Comparison of ENCODE assay signal across 1 cellular context in genomic region chr10:49257159-49257558, GRCh38.
TF ChIP-seq lines count a peak whose summit lies in the region.

No MANE protein-coding gene starts in this region.

TF ChIP-seq in K562, 482 proteins besides CTCF, POLR2A, EP300 and RAD21 (continued from another document):
- TF ChIP-seq RCOR1 (IDR thresholded peaks at IDR 0.05; ENCODE audit: borderline replicate concordance in 1 of 2, low read depth in 2 of 2, low read length in 2 of 2): no peak
- TF ChIP-seq, protein P1, sequence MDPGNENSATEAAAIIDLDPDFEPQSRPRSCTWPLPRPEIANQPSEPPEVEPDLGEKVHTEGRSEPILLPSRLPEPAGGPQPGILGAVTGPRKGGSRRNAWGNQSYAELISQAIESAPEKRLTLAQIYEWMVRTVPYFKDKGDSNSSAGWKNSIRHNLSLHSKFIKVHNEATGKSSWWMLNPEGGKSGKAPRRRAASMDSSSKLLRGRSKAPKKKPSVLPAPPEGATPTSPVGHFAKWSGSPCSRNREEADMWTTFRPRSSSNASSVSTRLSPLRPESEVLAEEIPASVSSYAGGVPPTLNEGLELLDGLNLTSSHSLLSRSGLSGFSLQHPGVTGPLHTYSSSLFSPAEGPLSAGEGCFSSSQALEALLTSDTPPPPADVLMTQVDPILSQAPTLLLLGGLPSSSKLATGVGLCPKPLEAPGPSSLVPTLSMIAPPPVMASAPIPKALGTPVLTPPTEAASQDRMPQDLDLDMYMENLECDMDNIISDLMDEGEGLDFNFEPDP (CRISPR knock-in tag; IDR thresholded peaks at IDR 0.05): no peak
- TF ChIP-seq ERF (CRISPR knock-in tag; IDR thresholded peaks at IDR 0.05): peak; percentile 76; the same call in 1 of the 2 replicates
- TF ChIP-seq XRCC4 (IDR thresholded peaks at IDR 0.05; ENCODE audit: extremely low read depth, insufficient read depth, insufficient read length): no peak
- TF ChIP-seq HLTF (IDR thresholded peaks at IDR 0.05): no peak
- TF ChIP-seq, protein P2, sequence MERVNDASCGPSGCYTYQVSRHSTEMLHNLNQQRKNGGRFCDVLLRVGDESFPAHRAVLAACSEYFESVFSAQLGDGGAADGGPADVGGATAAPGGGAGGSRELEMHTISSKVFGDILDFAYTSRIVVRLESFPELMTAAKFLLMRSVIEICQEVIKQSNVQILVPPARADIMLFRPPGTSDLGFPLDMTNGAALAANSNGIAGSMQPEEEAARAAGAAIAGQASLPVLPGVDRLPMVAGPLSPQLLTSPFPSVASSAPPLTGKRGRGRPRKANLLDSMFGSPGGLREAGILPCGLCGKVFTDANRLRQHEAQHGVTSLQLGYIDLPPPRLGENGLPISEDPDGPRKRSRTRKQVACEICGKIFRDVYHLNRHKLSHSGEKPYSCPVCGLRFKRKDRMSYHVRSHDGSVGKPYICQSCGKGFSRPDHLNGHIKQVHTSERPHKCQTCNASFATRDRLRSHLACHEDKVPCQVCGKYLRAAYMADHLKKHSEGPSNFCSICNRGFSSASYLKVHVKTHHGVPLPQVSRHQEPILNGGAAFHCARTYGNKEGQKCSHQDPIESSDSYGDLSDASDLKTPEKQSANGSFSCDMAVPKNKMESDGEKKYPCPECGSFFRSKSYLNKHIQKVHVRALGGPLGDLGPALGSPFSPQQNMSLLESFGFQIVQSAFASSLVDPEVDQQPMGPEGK (CRISPR knock-in tag; IDR thresholded peaks at IDR 0.05; ENCODE audit: borderline replicate concordance): no peak
- no peak for TF ChIP-seq TARDBP (IDR thresholded peaks at IDR 0.05)
- TF ChIP-seq NCOA4 (IDR thresholded peaks at IDR 0.05; ENCODE audit: partially characterized antibody): no peak
- TF ChIP-seq HDAC8 (tag; IDR thresholded peaks at IDR 0.05): peak; percentile 72; the same call in 1 of the 2 replicates
- TF ChIP-seq, protein P3, sequence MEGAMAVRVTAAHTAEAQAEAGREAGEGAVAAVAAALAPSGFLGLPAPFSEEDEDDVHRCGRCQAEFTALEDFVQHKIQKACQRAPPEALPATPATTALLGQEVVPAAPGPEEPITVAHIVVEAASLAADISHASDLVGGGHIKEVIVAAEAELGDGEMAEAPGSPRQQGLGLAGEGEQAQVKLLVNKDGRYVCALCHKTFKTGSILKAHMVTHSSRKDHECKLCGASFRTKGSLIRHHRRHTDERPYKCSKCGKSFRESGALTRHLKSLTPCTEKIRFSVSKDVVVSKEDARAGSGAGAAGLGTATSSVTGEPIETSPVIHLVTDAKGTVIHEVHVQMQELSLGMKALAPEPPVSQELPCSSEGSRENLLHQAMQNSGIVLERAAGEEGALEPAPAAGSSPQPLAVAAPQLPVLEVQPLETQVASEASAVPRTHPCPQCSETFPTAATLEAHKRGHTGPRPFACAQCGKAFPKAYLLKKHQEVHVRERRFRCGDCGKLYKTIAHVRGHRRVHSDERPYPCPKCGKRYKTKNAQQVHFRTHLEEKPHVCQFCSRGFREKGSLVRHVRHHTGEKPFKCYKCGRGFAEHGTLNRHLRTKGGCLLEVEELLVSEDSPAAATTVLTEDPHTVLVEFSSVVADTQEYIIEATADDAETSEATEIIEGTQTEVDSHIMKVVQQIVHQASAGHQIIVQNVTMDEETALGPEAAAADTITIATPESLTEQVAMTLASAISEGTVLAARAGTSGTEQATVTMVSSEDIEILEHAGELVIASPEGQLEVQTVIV (CRISPR knock-in tag; IDR thresholded peaks at IDR 0.05; ENCODE audit: borderline replicate concordance): 0 out of 2 replicates have a peak, but pooled peaks have one; percentile 31
- TF ChIP-seq SMAD3 (CRISPR knock-in tag; conservative IDR thresholded peaks at IDR 0.05): peak; percentile 75; the same call in 1 of the 2 replicates
- no peak for TF ChIP-seq ZNF740 (CRISPR knock-in tag; IDR thresholded peaks at IDR 0.05)
- peak in 1 of 2 experiments; percentile 74; a peak in 2 of 4 replicates for TF ChIP-seq ZNF740 (tag; IDR thresholded peaks at IDR 0.05)
- TF ChIP-seq ZNF449 (CRISPR knock-in tag; IDR thresholded peaks at IDR 0.05): peak; percentile 87
- peak; percentile 53 for TF ChIP-seq L3MBTL2 (IDR thresholded peaks at IDR 0.05)
- TF ChIP-seq TBP (optimal IDR thresholded peaks at IDR 0.05; ENCODE audit: low read depth, low read length): no peak
- no peak for TF ChIP-seq HDGF (IDR thresholded peaks at IDR 0.05)
- TF ChIP-seq ZNF217 (CRISPR knock-in tag; IDR thresholded peaks at IDR 0.05): no peak
- peak; percentile 76 for TF ChIP-seq HINFP (tag; conservative IDR thresholded peaks at IDR 0.05; ENCODE audit: low read depth)
